ENCODE assay signal across 13 cellular contexts in the genomic region with DNA sequence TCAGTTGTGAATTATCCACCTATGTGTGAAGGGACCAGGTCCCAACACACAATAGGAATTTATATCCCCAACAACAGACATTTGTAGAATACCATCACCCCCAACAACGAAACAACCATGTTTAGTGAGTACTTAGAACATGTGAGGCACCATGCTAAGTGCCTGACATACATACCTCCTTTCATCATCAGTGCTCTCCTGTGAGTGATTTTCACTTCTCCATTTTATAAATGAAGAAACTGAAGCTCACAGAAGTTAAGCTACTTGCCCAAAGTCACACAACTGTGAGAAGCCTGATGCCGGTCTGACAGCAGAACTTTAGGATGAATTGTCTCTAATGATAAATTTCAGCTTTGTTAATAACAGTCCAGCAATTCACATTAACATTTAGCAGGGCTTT.
A peak's percentile ranks its signal among the peaks of the same experiment; 100 is the strongest.
DNase-seq lines count a peak whose midpoint lies in the region; ATAC-seq and TF ChIP-seq lines count a peak whose summit lies in the region.
"Had no signal": no experiment of that assay in that cellular context is flagged by ENCODE, and none has a peak within 500 bp of the region (broad histone marks: within the 10 kb centered on the region; RNA-seq: fewer than 3 reads in every experiment).

No MANE protein-coding gene starts in this region.

- no peak overlapping the region for H3K27ac Mint-ChIP-seq in nephron progenitor cell
- H3K27ac Mint-ChIP-seq: GM23338 had no signal

- H3K4me1 Mint-ChIP-seq in nephron progenitor cell: peaks cover 70% of the 10 kb centered on the region

- TF ChIP-seq CTCF in nephron progenitor cell (IDR thresholded peaks at IDR 0.05): no peak

- H3K4me3 Mint-ChIP-seq in nephron progenitor cell: no peak overlapping the region
- H3K4me3 Mint-ChIP-seq: GM23338 had no signal

- DNase-seq in CD1c-positive myeloid dendritic cell (ENCODE audit: extremely low spot score) (peak; percentile 32), NOMO-1 treated with DMSO at 0.1 percent for 48 hours (lab: John Stamatoyannopoulos, UW; ENCODE audit: unreplicated experiment) (peak; percentile 89), activated gamma-delta T cell (lab: John Stamatoyannopoulos, UW) (no peak), GM19240 (ENCODE audit: insufficient read length, low spot score) (no peak), nephron progenitor cell (no peak)
- DNase-seq: activated T-cell treated with anti-CD3 and anti-CD28 coated beads, Interleukin-2, amount 50 U/mL, for 48 hours; aorta; Caco-2; kidney had no signal

- peak; percentile 93 for ATAC-seq in GM19351 (IDR thresholded peaks at IDR 0.05; ENCODE audit: unreplicated experiment)
- ATAC-seq in HG03060 (IDR thresholded peaks at IDR 0.05; ENCODE audit: low read depth, unreplicated experiment): peak; percentile 52
- ATAC-seq in HG03139 (IDR thresholded peaks at IDR 0.05; ENCODE audit: unreplicated experiment): no peak
- ATAC-seq: GM23338 had no signal

- H3K36me3 Mint-ChIP-seq in nephron progenitor cell (ENCODE audit: low read depth): no peaks in the 10 kb centered on the region

- no peaks in the 10 kb centered on the region for H3K9me3 Mint-ChIP-seq in nephron progenitor cell
- H3K9me3 Mint-ChIP-seq: GM23338 had no signal

- H3K27me3 Mint-ChIP-seq in nephron progenitor cell (ENCODE audit: low read depth, poor library complexity): peaks cover 7% of the 10 kb centered on the region

Comparison
In these comparisons a context has a peak if more than half of its experiments do, and no peak if none do; other contexts are left out.
1. DNase-seq: peak in CD1c-positive myeloid dendritic cell (single experiment) and NOMO-1 treated with DMSO at 0.1 percent for 48 hours (single experiment); none in activated gamma-delta T cell (single experiment), GM19240 (single experiment) and nephron progenitor cell (single experiment).